In the genomic region with DNA sequence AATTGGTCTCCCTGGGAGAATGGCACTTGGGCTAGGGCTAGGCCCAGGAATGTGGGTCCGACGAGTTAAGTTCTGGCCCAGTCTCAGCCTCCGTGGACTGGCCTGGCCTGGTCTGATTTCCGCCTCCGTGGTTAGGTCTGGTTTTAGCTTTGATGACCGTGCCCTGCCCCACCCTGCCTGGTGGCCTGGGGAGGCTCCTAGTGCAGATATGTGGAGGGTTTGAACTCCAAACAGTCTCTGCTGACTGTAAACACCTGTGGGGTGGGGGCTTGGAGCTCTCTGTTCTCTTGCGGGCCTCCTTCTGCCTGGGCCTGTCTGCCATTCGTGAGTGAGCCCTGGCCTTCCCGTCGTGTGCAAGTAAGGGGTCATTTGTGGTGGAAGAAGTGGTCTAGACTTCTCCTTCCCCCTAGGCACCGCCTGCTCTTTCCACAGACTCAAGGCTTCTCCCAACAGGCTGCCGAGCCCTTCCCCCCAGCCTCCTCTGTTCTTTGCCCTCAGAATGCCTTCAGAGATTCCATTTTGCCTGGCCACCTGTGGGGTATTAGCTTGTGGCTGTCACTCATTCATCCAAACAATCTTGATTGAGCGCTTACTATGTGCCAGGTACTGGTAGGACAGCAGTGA, we compare ENCODE assay signal across 6 cellular contexts. TPM values are rescaled to one million over a fixed set of nuclear protein-coding genes. Genes with fewer than 3 reads are reported as not detected.
DNase-seq lines count a peak whose midpoint lies in the region; ATAC-seq and TF ChIP-seq lines count a peak whose summit lies in the region.

No MANE protein-coding gene starts in this region.

- POLR2A ChIA-PET in activated CD4-positive, alpha-beta T cell treated with anti-CD3 and anti-CD28 coated beads, Interleukin-2, amount 10 ng/mL, durations not matched to agents 7 days and 5 days (lab: Charles Lee) = no interaction called here

- H3K27me3 ChIP-seq in foreskin keratinocyte = no peaks in the 10 kb centered on the region
- no peaks in the 10 kb centered on the region for H3K27me3 ChIP-seq in testis

- H3K4me1 ChIP-seq in foreskin keratinocyte = peaks cover 7% of the 10 kb centered on the region
- H3K4me1 ChIP-seq in testis = peaks cover 63% of the 10 kb centered on the region

- WGBS in testis, 2 donors = 10 to 36% methylated on average over 3 to 13 of the region's 13 CpGs

- ATAC-seq in foreskin keratinocyte = no peak

- intact Hi-C loops in testis (cut with DNase I; ENCODE audit: low total_unique reads) = no loop called here

- H3K9me3 Mint-ChIP-seq in activated CD4-positive, alpha-beta T cell treated with anti-CD3 and anti-CD28 coated beads, Interleukin-2, amount 10 ng/mL, durations not matched to agents 7 days and 5 days = no peaks in the 10 kb centered on the region

- no peaks in the 10 kb centered on the region for H3K9me3 ChIP-seq in testis

- TF ChIP-seq CTCF in foreskin keratinocyte (conservative IDR thresholded peaks at IDR 0.05) (no peak), testis (IDR thresholded peaks at IDR 0.05) (no peak)

- H3K27ac Mint-ChIP-seq in activated CD4-positive, alpha-beta T cell treated with anti-CD3 and anti-CD28 coated beads, Interleukin-2, amount 10 ng/mL, durations not matched to agents 7 days and 5 days = peak overlapping the region; percentile 96

- H3K4me3 Mint-ChIP-seq in activated CD4-positive, alpha-beta T cell treated with anti-CD3 and anti-CD28 coated beads, Interleukin-2, amount 10 ng/mL, durations not matched to agents 7 days and 5 days = peak overlapping the region; percentile 92

- peaks cover 52% of the 10 kb centered on the region for H3K4me1 Mint-ChIP-seq in activated CD4-positive, alpha-beta T cell treated with anti-CD3 and anti-CD28 coated beads, Interleukin-2, amount 10 ng/mL, durations not matched to agents 7 days and 5 days

- peaks cover 15% of the 10 kb centered on the region for H3K36me3 Mint-ChIP-seq in activated CD4-positive, alpha-beta T cell treated with anti-CD3 and anti-CD28 coated beads, Interleukin-2, amount 10 ng/mL, durations not matched to agents 7 days and 5 days (ENCODE audit: low read depth)

- no peaks in the 10 kb centered on the region for H3K36me3 ChIP-seq in testis (ENCODE audit: low read depth, missing control alignments)

- TF ChIP-seq POLR2A in testis (IDR thresholded peaks at IDR 0.05) = no peak

- peak overlapping the region; percentile 49 for H3K27ac ChIP-seq in foreskin keratinocyte
- H3K27ac ChIP-seq in testis = peak overlapping the region; percentile 98 to 99

- no peak for DNase-seq in activated CD4-positive, alpha-beta T cell treated with anti-CD3 and anti-CD28 coated beads, Interleukin-2, amount 10 ng/mL, durations not matched to agents 7 days and 5 days
- DNase-seq in activated CD4-positive, alpha-beta T cell treated with anti-CD3 and anti-CD28 coated beads for 4 hours = no peak
- DNase-seq in foreskin keratinocyte (no peak), testis (no peak), NCI-H2081 treated with DMSO at 0.1 percent for 48 hours (lab: John Stamatoyannopoulos, UW) (no peak), DMS 273 (lab: John Stamatoyannopoulos, UW; ENCODE audit: unreplicated experiment) (no peak)

- peak overlapping the region; percentile 98 to 99 for H3K4me3 ChIP-seq in testis

- CTCF ChIA-PET in activated CD4-positive, alpha-beta T cell treated with anti-CD3 and anti-CD28 coated beads, Interleukin-2, amount 10 ng/mL, durations not matched to agents 7 days and 5 days (lab: Charles Lee) = interaction anchor here (0.6 to 1.4 kb wide), 3 partner anchors 8 to 29 kb away, joined by 3 to 4 read pairs (median 4); no protein-coding TSS in a partner anchor

- H3K27me3 Mint-ChIP-seq in activated CD4-positive, alpha-beta T cell treated with anti-CD3 and anti-CD28 coated beads, Interleukin-2, amount 10 ng/mL, durations not matched to agents 7 days and 5 days = no peaks in the 10 kb centered on the region

RNA-seq across cellular contexts. Expression of gene ATP6V0C, which starts 1.5 kb away (rescaled TPM):
- 100 to 1,000 TPM; 103 to 111 TPM for total RNA-seq in activated CD4-positive, alpha-beta T cell treated with anti-CD3 and anti-CD28 coated beads, Interleukin-2, amount 10 ng/mL, durations not matched to agents 7 days and 5 days
- total RNA-seq in foreskin keratinocyte (69.8 and 73.3 TPM in 2 replicates), testis (100 to 1,000 TPM; 180 to 190 TPM)
- polyA plus RNA-seq in foreskin keratinocyte (213 and 228 TPM in 2 replicates), testis (ENCODE audit: insufficient read depth, low read depth, low replicate concordance) (182 TPM)

RNA-seq across cellular contexts. Expression of gene AMDHD2, which starts 4.9 kb away (rescaled TPM):
- total RNA-seq in activated CD4-positive, alpha-beta T cell treated with anti-CD3 and anti-CD28 coated beads, Interleukin-2, amount 10 ng/mL, durations not matched to agents 7 days and 5 days = 10 to 100 TPM; 45.8 to 60.7 TPM
- 19.0 and 20.5 TPM in 2 replicates for total RNA-seq in foreskin keratinocyte
- polyA plus RNA-seq in foreskin keratinocyte = 17.5 and 20.7 TPM in 2 replicates
- total RNA-seq in testis = 10 to 100 TPM; 72.8 to 78.8 TPM
- polyA plus RNA-seq in testis (ENCODE audit: insufficient read depth, low read depth, low replicate concordance) = 58.6 TPM

RNA-seq across cellular contexts. Expression of gene CEMP1, which starts 15.9 kb away (rescaled TPM):
- total RNA-seq in activated CD4-positive, alpha-beta T cell treated with anti-CD3 and anti-CD28 coated beads, Interleukin-2, amount 10 ng/mL, durations not matched to agents 7 days and 5 days = under 1 TPM in 1 of 2 experiments, not detected in 1; 0.17 TPM
- not detected in 2 replicates for total RNA-seq in foreskin keratinocyte
- not detected in 2 replicates for polyA plus RNA-seq in foreskin keratinocyte
- total RNA-seq in testis = 1 to 10 TPM; 5.4 to 5.5 TPM
- 1.6 TPM for polyA plus RNA-seq in testis (ENCODE audit: insufficient read depth, low read depth, low replicate concordance)

RNA-seq across cellular contexts. Expression of gene PDPK1, which starts 22.5 kb away (rescaled TPM):
- 10 to 100 TPM; 43.3 to 46.1 TPM for total RNA-seq in activated CD4-positive, alpha-beta T cell treated with anti-CD3 and anti-CD28 coated beads, Interleukin-2, amount 10 ng/mL, durations not matched to agents 7 days and 5 days
- 17.6 and 19.4 TPM in 2 replicates for total RNA-seq in foreskin keratinocyte
- 4.2 and 4.7 TPM in 2 replicates for polyA plus RNA-seq in foreskin keratinocyte
- total RNA-seq in testis = 10 to 100 TPM; 61.1 to 75.3 TPM
- 53.0 TPM for polyA plus RNA-seq in testis (ENCODE audit: insufficient read depth, low read depth, low replicate concordance)

RNA-seq across cellular contexts. Expression of gene TBC1D24, which starts 40.4 kb away (rescaled TPM):
- total RNA-seq in activated CD4-positive, alpha-beta T cell treated with anti-CD3 and anti-CD28 coated beads, Interleukin-2, amount 10 ng/mL, durations not matched to agents 7 days and 5 days = 1 to 10 TPM; 8.1 TPM
- total RNA-seq in foreskin keratinocyte = 7.7 and 7.8 TPM in 2 replicates
- 2.5 and 2.9 TPM in 2 replicates for polyA plus RNA-seq in foreskin keratinocyte
- 10 to 100 TPM; 11.2 to 13.5 TPM for total RNA-seq in testis
- 5.3 TPM for polyA plus RNA-seq in testis (ENCODE audit: insufficient read depth, low read depth, low replicate concordance)
